8 cellular contexts compared by ENCODE assay signal in genomic region chr1:234963904-234964702, GRCh38.
DNase-seq lines count a peak whose midpoint lies in the region; ATAC-seq, FAIRE-seq and TF ChIP-seq lines count a peak whose summit lies in the region.

No MANE protein-coding gene starts in this region.

- H3K4me3 ChIP-seq in colonic mucosa = no peak overlapping the region
- peak overlapping the region; percentile 17 to 23 for H3K4me3 ChIP-seq in muscle layer of duodenum (ENCODE audit: low read depth in 1 of 2, low read length in 2 of 2)
- H3K4me3 ChIP-seq in vagina = no peak overlapping the region

- peaks cover 3% of the 10 kb centered on the region for H3K9me3 Mint-ChIP-seq in activated naive CD4-positive, alpha-beta T cell treated with anti-CD3 and anti-CD28 coated beads, Interleukin-2, amount 10 ng/mL, durations not matched to agents 7 days and 5 days

- FAIRE-seq in GM19239 (lab: Jason Lieb, UNC) = no peak

- H3K9me3 ChIP-seq in colonic mucosa (no peaks in the 10 kb centered on the region), muscle layer of duodenum (ENCODE audit: control insufficient read depth in 1 of 2, low read length in 2 of 2) (no peaks in the 10 kb centered on the region), vagina (no peaks in the 10 kb centered on the region)

- peaks cover 4% of the 10 kb centered on the region for H3K36me3 Mint-ChIP-seq in activated naive CD4-positive, alpha-beta T cell treated with anti-CD3 and anti-CD28 coated beads, Interleukin-2, amount 10 ng/mL, durations not matched to agents 7 days and 5 days

- peak overlapping the region in 1 of 2 donors; percentile 100 for H3K9ac ChIP-seq in colonic mucosa (ENCODE audit: low read depth in 2 of 2, low read length in 2 of 2)

- H3K4me3 Mint-ChIP-seq in activated naive CD4-positive, alpha-beta T cell treated with anti-CD3 and anti-CD28 coated beads, Interleukin-2, amount 10 ng/mL, durations not matched to agents 7 days and 5 days = peak overlapping the region; percentile 9

- ATAC-seq in GM19035 (IDR thresholded peaks at IDR 0.05; ENCODE audit: unreplicated experiment) = no peak

- no peaks in the 10 kb centered on the region for H3K27me3 Mint-ChIP-seq in activated naive CD4-positive, alpha-beta T cell treated with anti-CD3 and anti-CD28 coated beads, Interleukin-2, amount 10 ng/mL, durations not matched to agents 7 days and 5 days

- H3K4me1 ChIP-seq in colonic mucosa (peaks cover 34% of the 10 kb centered on the region), muscle layer of duodenum (ENCODE audit: control insufficient read depth in 1 of 2, insufficient read depth in 2 of 2, low read length in 2 of 2) (peaks cover 34 to 53% of the 10 kb centered on the region in 2 donors), vagina (peaks cover 49% of the 10 kb centered on the region)

- H3K27me3 ChIP-seq in colonic mucosa (no peaks in the 10 kb centered on the region), muscle layer of duodenum (ENCODE audit: low read depth, low read length) (no peaks in the 10 kb centered on the region), vagina (no peaks in the 10 kb centered on the region)

- TF ChIP-seq CTCF in colonic mucosa (IDR thresholded peaks at IDR 0.05) = no peak
- no peak for TF ChIP-seq CTCF in vagina (IDR thresholded peaks at IDR 0.05)

- DNase-seq in activated naive CD4-positive, alpha-beta T cell treated with anti-CD3 and anti-CD28 coated beads, Interleukin-2, amount 10 ng/mL, durations not matched to agents 7 days and 5 days = no peak
- no peak for DNase-seq in activated naive CD4-positive, alpha-beta T cell treated with Interleukin-2 at 50 U/mL for 16 hours
- peak; percentile 79 for DNase-seq in colonic mucosa
- no peak for DNase-seq in vagina (ENCODE audit: extremely low spot score in 2 of 2)
- no peak for DNase-seq in GM19239 (ENCODE audit: insufficient read length, low spot score)
- DNase-seq in RKO (ENCODE audit: low spot score) = no peak

- intact Hi-C loops in colonic mucosa (cut with DNase I) = loop anchor here (5.0 kb wide), 2 partner anchors 118 to 362 kb away; no protein-coding TSS in a partner anchor
- intact Hi-C loops in vagina (cut with DNase I) = no loop called here

- CTCF ChIA-PET in activated naive CD4-positive, alpha-beta T cell treated with anti-CD3 and anti-CD28 coated beads, Interleukin-2, amount 10 ng/mL, durations not matched to agents 7 days and 5 days (lab: Charles Lee) = interaction anchor here (1.0 to 1.2 kb wide), 4 partner anchors 10 to 110 kb away, joined by 3 to 7 read pairs (median 3); no protein-coding TSS in a partner anchor

- H3K36me3 ChIP-seq in colonic mucosa (no peaks in the 10 kb centered on the region), muscle layer of duodenum (ENCODE audit: control insufficient read depth in 1 of 2, insufficient read depth in 2 of 2, low read length in 2 of 2) (peaks cover 0 to 3% of the 10 kb centered on the region in 2 donors), vagina (no peaks in the 10 kb centered on the region)

- TF ChIP-seq POLR2A in vagina (IDR thresholded peaks at IDR 0.05) = no peak

- H3K4me1 Mint-ChIP-seq in activated naive CD4-positive, alpha-beta T cell treated with anti-CD3 and anti-CD28 coated beads, Interleukin-2, amount 10 ng/mL, durations not matched to agents 7 days and 5 days = peaks cover 73% of the 10 kb centered on the region

- H3K27ac Mint-ChIP-seq in activated naive CD4-positive, alpha-beta T cell treated with anti-CD3 and anti-CD28 coated beads, Interleukin-2, amount 10 ng/mL, durations not matched to agents 7 days and 5 days = peak overlapping the region; percentile 90

- peak overlapping the region; percentile 98 for H3K27ac ChIP-seq in colonic mucosa
- H3K27ac ChIP-seq in muscle layer of duodenum (ENCODE audit: low read length) = peak overlapping the region; percentile 92
- peak overlapping the region; percentile 86 for H3K27ac ChIP-seq in vagina

Comparison
In these comparisons a context has a peak if more than half of its experiments do, and no peak if none do; other contexts are left out.
1. H3K4me3 ChIP-seq: peak in muscle layer of duodenum (2 of 2); none in colonic mucosa (single experiment) and vagina (0 of 2).
2. Peak in every context shown above with its lines, with median percentiles within 50 percentile points of each other: H3K27ac ChIP-seq.